In the genomic region with DNA sequence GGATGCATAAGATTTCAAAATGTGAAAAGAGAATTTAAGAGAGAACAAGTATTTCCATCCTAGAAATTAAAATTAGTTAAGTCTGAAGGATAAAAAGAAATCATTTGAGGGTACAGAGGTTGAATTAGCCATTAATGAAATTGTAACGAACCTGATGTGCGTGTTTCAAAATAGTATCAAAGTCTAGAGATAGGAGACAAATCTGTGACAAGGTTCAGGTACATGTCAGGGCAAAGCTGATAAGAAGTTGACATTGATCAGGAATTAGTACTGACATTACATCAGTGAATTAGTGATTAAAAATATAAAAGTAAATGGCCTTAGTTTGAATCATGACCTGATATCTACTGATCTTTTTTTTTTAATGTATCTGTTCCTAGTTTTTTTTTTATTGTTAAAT, we compare ENCODE assay signal across 24 cellular contexts.
"Had no signal": no experiment of that assay in that cellular context is flagged by ENCODE, and none has a peak within 500 bp of the region (broad histone marks: within the 10 kb centered on the region; RNA-seq: fewer than 3 reads in every experiment).

No MANE protein-coding gene starts in this region.

- ATAC-seq: heart left ventricle; natural killer cell; sciatic nerve; stimulated activated effector memory CD8-positive, alpha-beta T cell treated with anti-CD3 and anti-CD28 coated beads, Interleukin-12 subunit alpha, Interleukin-12 subunit beta, amount 100 ng/mL, for 72 hours; stimulated activated naive CD8-positive, alpha-beta T cell treated with anti-CD3 and anti-CD28 coated beads, Interleukin-15, amount 100 ng/mL, for 72 hours had no signal

- H3K4me3 ChIP-seq: heart left ventricle, lung, neural progenitor cell, right atrium auricular region, skin epidermis, spleen, transverse colon, upper lobe of left lung, vagina had no signal

- DNase-seq: heart left ventricle; hypothalamus; immature natural killer cell; islet precursor cell; mesendoderm; naive B cell; natural killer cell; nephron progenitor cell; occipital lobe; spleen; stimulated activated CD4-positive, alpha-beta T cell treated with anti-CD3 and anti-CD28 coated beads, Interleukin-4, amount 100 ng/mL, for 24 hours; stimulated activated naive CD4-positive, alpha-beta T cell; stimulated activated naive CD8-positive, alpha-beta T cell treated with anti-CD3 and anti-CD28 coated beads, Interleukin-15, amount 100 ng/mL, for 72 hours; substantia nigra; transverse colon; upper lobe of left lung had no signal

- H3K4me1 ChIP-seq: heart left ventricle, right atrium auricular region, spleen, upper lobe of left lung, vagina had no signal

- H3K27me3 ChIP-seq: heart left ventricle, neural progenitor cell, neutrophil, right atrium auricular region, spleen, transverse colon, upper lobe of left lung, vagina had no signal

- H3K9me3 ChIP-seq: heart left ventricle, neutrophil, right atrium auricular region, spleen, transverse colon, upper lobe of left lung, vagina had no signal

- H3K36me3 ChIP-seq: heart left ventricle, neural progenitor cell, neutrophil, right atrium auricular region, spleen, transverse colon, upper lobe of left lung, vagina had no signal

- H3K27ac ChIP-seq: heart left ventricle, neural progenitor cell, neutrophil, right atrium auricular region, skin epidermis, spleen, transverse colon, upper lobe of left lung, vagina had no signal
